ENCODE assay signal across 18 cellular contexts in the genomic region with DNA sequence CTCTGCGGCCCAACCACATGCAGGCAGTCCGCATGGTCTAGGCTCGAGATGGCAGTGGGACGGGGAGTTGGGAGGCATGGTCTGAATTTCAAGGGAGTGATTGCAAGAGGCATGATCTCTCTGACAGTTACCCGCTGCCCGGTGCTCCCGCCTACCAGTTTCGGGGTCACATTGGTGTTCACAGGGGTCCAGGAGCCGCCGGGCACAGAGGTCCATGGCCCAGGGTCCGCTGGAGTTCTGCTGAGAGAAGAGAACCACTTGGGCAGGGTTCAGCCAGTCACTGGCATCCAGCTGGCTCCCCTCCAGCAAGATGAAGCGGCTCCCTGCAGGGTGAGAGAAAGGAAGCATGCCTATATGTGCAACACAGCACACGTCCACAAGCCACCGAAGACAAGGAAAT.
"Had no signal": no experiment of that assay in that cellular context is flagged by ENCODE, and none has a peak within 500 bp of the region (broad histone marks: within the 10 kb centered on the region; RNA-seq: fewer than 3 reads in every experiment).

No MANE protein-coding gene starts in this region.

- H3K27me3 ChIP-seq: neutrophil, pancreas, right lobe of liver, suprapubic skin, thyroid gland had no signal

- ATAC-seq: effector memory CD8-positive, alpha-beta T cell; left lobe of liver; pancreas; right lobe of liver; stimulated activated naive CD8-positive, alpha-beta T cell treated with anti-CD3 and anti-CD28 coated beads, Interleukin-15, amount 100 ng/mL, for 72 hours had no signal

- H3K27ac ChIP-seq: neutrophil, pancreas, right lobe of liver, suprapubic skin, thyroid gland had no signal

- H3K9me3 ChIP-seq: neutrophil, pancreas, right lobe of liver, suprapubic skin, thyroid gland had no signal

- H3K36me3 ChIP-seq: neutrophil, pancreas, right lobe of liver, suprapubic skin, thyroid gland had no signal

- H3K4me1 ChIP-seq: pancreas, right lobe of liver, suprapubic skin, thyroid gland had no signal

- H3K4me3 ChIP-seq: lung, pancreas, right lobe of liver, smooth muscle cell, suprapubic skin, thyroid gland had no signal

- DNase-seq: cortex of kidney; effector memory CD8-positive, alpha-beta T cell; erythroblast; right lobe of liver; stimulated activated CD4-positive, alpha-beta T cell treated with anti-CD3 and anti-CD28 coated beads, Interleukin-12 subunit alpha, Interleukin-12 subunit beta, amount 100 ng/mL, for 4 hours; stimulated activated CD4-positive, alpha-beta T cell treated with anti-CD3 and anti-CD28 coated beads, Interleukin-1b, Interleukin-23, amount 100 ng/mL, for 48 hours; stimulated activated CD4-positive, alpha-beta T cell treated with anti-CD3 and anti-CD28 coated beads, Interleukin-4, amount 100 ng/mL, for 1 hour; stimulated activated CD8-positive, alpha-beta memory T cell treated with anti-CD3 and anti-CD28 coated beads, Interleukin-4, amount 100 ng/mL, for 48 hours; stimulated activated naive CD4-positive, alpha-beta T cell; stimulated activated naive CD8-positive, alpha-beta T cell treated with anti-CD3 and anti-CD28 coated beads, Interleukin-15, amount 100 ng/mL, for 72 hours; thyroid gland; trophoblast cell had no signal
